ENCODE assay signal across 23 cellular contexts in genomic region chr16:65884018-65884417, GRCh38.
DNase-seq lines count a peak whose midpoint lies in the region; ATAC-seq and TF ChIP-seq lines count a peak whose summit lies in the region.
"Had no signal": no experiment of that assay in that cellular context is flagged by ENCODE, and none has a peak within 500 bp of the region (broad histone marks: within the 10 kb centered on the region; RNA-seq: fewer than 3 reads in every experiment).

No MANE protein-coding gene starts in this region.

- no peak overlapping the region for H3K14ac ChIP-seq in H9 (ENCODE audit: insufficient read depth, low read length)

- no peak overlapping the region for H2AFZ ChIP-seq in H9 (ENCODE audit: low read length)

- no peaks in the 10 kb centered on the region for H3K27me3 Mint-ChIP-seq in H9 (ENCODE audit: low read depth)
- no peaks in the 10 kb centered on the region for H3K27me3 Mint-ChIP-seq in CD4-positive, alpha-beta T cell
- H3K27me3 Mint-ChIP-seq: activated CD4-positive, alpha-beta T cell treated with anti-CD3 and anti-CD28 coated beads, Interleukin-2, amount 10 ng/mL, durations not matched to agents 7 days and 5 days; B cell; effector memory CD8-positive, alpha-beta T cell had no signal

- no peak overlapping the region for H3K4me3 Mint-ChIP-seq in H9
- H3K4me3 Mint-ChIP-seq in CD4-positive, alpha-beta T cell: no peak overlapping the region
- H3K4me3 Mint-ChIP-seq: activated CD4-positive, alpha-beta T cell treated with anti-CD3 and anti-CD28 coated beads, Interleukin-2, amount 10 ng/mL, durations not matched to agents 7 days and 5 days; activated naive CD8-positive, alpha-beta T cell; activated T-helper 17 cell treated with anti-CD3 and anti-CD28 coated beads, Interleukin-2, amount 50 U/mL, for 72 hours; B cell; effector memory CD8-positive, alpha-beta T cell had no signal

- no peaks in the 10 kb centered on the region; a peak in 1 of 5 replicates for H3K9me3 Mint-ChIP-seq in H9
- no peaks in the 10 kb centered on the region for H3K9me3 Mint-ChIP-seq in CD4-positive, alpha-beta T cell
- H3K9me3 Mint-ChIP-seq: activated CD4-positive, alpha-beta T cell treated with anti-CD3 and anti-CD28 coated beads, Interleukin-2, amount 10 ng/mL, durations not matched to agents 7 days and 5 days; activated T-helper 17 cell treated with anti-CD3 and anti-CD28 coated beads, Interleukin-2, amount 50 U/mL, for 72 hours had no signal

- H3K4me1 ChIP-seq in H9 (ENCODE audit: insufficient read depth, low read length): no peaks in the 10 kb centered on the region
- H3K4me1 ChIP-seq: Caco-2, heart right ventricle, prostate gland, tibial artery had no signal

- no peaks in the 10 kb centered on the region for H3K79me2 ChIP-seq in H9 (ENCODE audit: insufficient read depth, low read length)

- H4K8ac ChIP-seq in H9 (replicated peaks; ENCODE audit: insufficient read length, low read depth, low read length): no peak overlapping the region

- H3K9ac ChIP-seq in H9 (ENCODE audit: extremely low read depth, insufficient read length, low read length): no peak overlapping the region

- no peaks in the 10 kb centered on the region for H3K27me3 ChIP-seq in H9 (ENCODE audit: insufficient read depth, low read length)
- H3K27me3 ChIP-seq in CD4-positive, alpha-beta T cell (ENCODE audit: control insufficient read depth, insufficient read depth, low read length): no peaks in the 10 kb centered on the region
- H3K27me3 ChIP-seq: tibial artery had no signal

- no peaks in the 10 kb centered on the region for H3K79me1 ChIP-seq in H9 (ENCODE audit: insufficient read depth, low read depth, low read length, poor library complexity, severe bottlenecking)

- no peak overlapping the region for H2AK5ac ChIP-seq in H9 (ENCODE audit: insufficient read length, low read length)

- H2BK120ac ChIP-seq in H9 (ENCODE audit: low read depth, low read length, poor library complexity, severe bottlenecking): no peak overlapping the region

- H3K4ac ChIP-seq in H9 (ENCODE audit: low read depth, low read length): no peak overlapping the region

- H3T11ph ChIP-seq in H9 (ENCODE audit: low read length): no peak overlapping the region

- H2BK20ac ChIP-seq in H9 (ENCODE audit: low read depth, low read length, poor library complexity, severe bottlenecking): peak overlapping the region; percentile 60

- no peak overlapping the region for H3K4me2 ChIP-seq in H9 (ENCODE audit: insufficient read depth, insufficient read length, low read length)

- WGBS in H9 (ENCODE audit: extremely low coverage, insufficient read length, low lambda C conversion rate): no CpG with 5 or more reads among the region's 4 CpGs

- CTCF ChIA-PET in CD4-positive, alpha-beta T cell (lab: Charles Lee): no interaction called here

- POLR2A ChIA-PET in CD4-positive, alpha-beta T cell (lab: Charles Lee): no interaction called here

- no peak overlapping the region for H2BK12ac ChIP-seq in H9 (ENCODE audit: insufficient read length, low read depth, low read length)

- H3K4me1 Mint-ChIP-seq in H9: peaks cover 0 to 2% of the 10 kb centered on the region in 2 experiments; a peak in 1 of 4 replicates
- H3K4me1 Mint-ChIP-seq in CD4-positive, alpha-beta T cell (ENCODE audit: low read depth): no peaks in the 10 kb centered on the region
- H3K4me1 Mint-ChIP-seq: activated CD4-positive, alpha-beta T cell treated with anti-CD3 and anti-CD28 coated beads, Interleukin-2, amount 10 ng/mL, durations not matched to agents 7 days and 5 days; activated T-helper 17 cell treated with anti-CD3 and anti-CD28 coated beads, Interleukin-2, amount 50 U/mL, for 72 hours; B cell had no signal

- H4K5ac ChIP-seq in H9 (ENCODE audit: insufficient read length, low read depth, low read length): no peak overlapping the region

- no peak overlapping the region for H2BK5ac ChIP-seq in H9 (ENCODE audit: insufficient read length, low read length)

- no peak for DNase-seq in H9
- peak; percentile 61 for DNase-seq in RPMI7951 (ENCODE audit: low read depth)
- DNase-seq in epithelial cell of prostate (ENCODE audit: low read depth, low spot score): peak; percentile 72
- no peak for DNase-seq in NK-92 (lab: John Stamatoyannopoulos, UW; ENCODE audit: unreplicated experiment)
- DNase-seq in CD4-positive, alpha-beta T cell: no peak
- DNase-seq in iPS-NIHi7 (ENCODE audit: extremely low spot score): no peak
- DNase-seq: activated CD4-positive, alpha-beta T cell treated with anti-CD3 and anti-CD28 coated beads, Interleukin-2, amount 10 ng/mL, durations not matched to agents 7 days and 5 days; Caco-2; effector memory CD8-positive, alpha-beta T cell; heart right ventricle; Kasumi-1; NCI-H1417; NCI-H510A; stimulated activated CD4-positive, alpha-beta T cell treated with anti-CD3 and anti-CD28 coated beads, Interleukin-2, amount 100 ng/mL, for 48 hours; stimulated activated naive CD8-positive, alpha-beta T cell treated with anti-CD3 and anti-CD28 coated beads, Interleukin-15, Interleukin-2, amounts not matched to agents 100 U/mL and 50 U/mL, for 24 hours; T-helper 1 cell; tibial artery had no signal

- H2BK15ac ChIP-seq in H9 (ENCODE audit: low read depth, low read length): no peak overlapping the region

- H3K27ac ChIP-seq in H9 (ENCODE audit: insufficient read length, low read depth, low read length) (no peak overlapping the region), epithelial cell of prostate (peak overlapping the region; percentile 73)
- no peak overlapping the region for H3K27ac ChIP-seq in CD4-positive, alpha-beta T cell (ENCODE audit: low read depth, low read length)
- H3K27ac ChIP-seq: heart right ventricle, prostate gland, skin epidermis, tibial artery had no signal

- intact Hi-C loops in CD4-positive, alpha-beta T cell (cut with DNase I, micrococcal nuclease): no loop called here

- TF ChIP-seq CTCF in H9 (conservative IDR thresholded peaks at IDR 0.05): no peak
- no peak for TF ChIP-seq CTCF in CD4-positive, alpha-beta T cell (IDR thresholded peaks at IDR 0.05)

- no peaks in the 10 kb centered on the region for H4K20me1 ChIP-seq in H9 (ENCODE audit: control insufficient read depth, insufficient read depth, insufficient read length)

- no peak overlapping the region for H3K23ac ChIP-seq in H9 (ENCODE audit: insufficient read length, low read depth, low read length)

- H3K23me2 ChIP-seq in H9 (ENCODE audit: insufficient read length, low read depth, low read length, poor library complexity, severe bottlenecking): no peaks in the 10 kb centered on the region

- ATAC-seq in CD4-positive, alpha-beta T cell (ENCODE audit: poor library complexity): no peak
- ATAC-seq in GM21515 (IDR thresholded peaks at IDR 0.05; ENCODE audit: unreplicated experiment): no peak
- ATAC-seq: activated T-helper 17 cell treated with anti-CD3 and anti-CD28 coated beads, Interleukin-2, amount 50 U/mL, for 72 hours; effector memory CD8-positive, alpha-beta T cell; heart right ventricle; stimulated activated naive CD8-positive, alpha-beta T cell treated with anti-CD3 and anti-CD28 coated beads, Interleukin-15, Interleukin-2, amounts not matched to agents 100 U/mL and 50 U/mL, for 24 hours had no signal

- H3K27ac Mint-ChIP-seq in H9: no peak overlapping the region
- H3K27ac Mint-ChIP-seq in CD4-positive, alpha-beta T cell: no peak overlapping the region
- H3K27ac Mint-ChIP-seq: activated CD4-positive, alpha-beta T cell treated with anti-CD3 and anti-CD28 coated beads, Interleukin-2, amount 10 ng/mL, durations not matched to agents 7 days and 5 days; activated naive CD8-positive, alpha-beta T cell; activated T-helper 17 cell treated with anti-CD3 and anti-CD28 coated beads, Interleukin-2, amount 50 U/mL, for 72 hours; B cell; effector memory CD8-positive, alpha-beta T cell had no signal

- no peaks in the 10 kb centered on the region for H3K36me3 Mint-ChIP-seq in H9 (ENCODE audit: insufficient read depth in 1 of 3, low read depth in 3 of 3)
- no peaks in the 10 kb centered on the region for H3K36me3 Mint-ChIP-seq in CD4-positive, alpha-beta T cell (ENCODE audit: low read depth)
- H3K36me3 Mint-ChIP-seq: activated naive CD8-positive, alpha-beta T cell had no signal

- no peak overlapping the region for H4K91ac ChIP-seq in H9 (ENCODE audit: insufficient read length, low read depth, low read length)

- H3K56ac ChIP-seq in H9 (ENCODE audit: insufficient read length, low read depth, low read length): no peak overlapping the region

- H3K18ac ChIP-seq in H9 (ENCODE audit: insufficient read length, low read depth, low read length): no peak overlapping the region

- no peaks in the 10 kb centered on the region for H3K9me3 ChIP-seq in H9 (ENCODE audit: control insufficient read depth, low read depth, low read length)
- H3K9me3 ChIP-seq in CD4-positive, alpha-beta T cell (ENCODE audit: control insufficient read depth, low read length): no peaks in the 10 kb centered on the region
- H3K9me3 ChIP-seq: Caco-2, prostate gland, tibial artery had no signal

Comparison
In these comparisons a context has a peak if more than half of its experiments do, and no peak if none do; other contexts are left out.
1. DNase-seq: peak in RPMI7951 (single experiment) and epithelial cell of prostate (single experiment); none in H9 (single experiment), NK-92 (single experiment), CD4-positive, alpha-beta T cell (0 of 10) and iPS-NIHi7 (single experiment).